33 cellular contexts compared by ENCODE assay signal in the genomic region with DNA sequence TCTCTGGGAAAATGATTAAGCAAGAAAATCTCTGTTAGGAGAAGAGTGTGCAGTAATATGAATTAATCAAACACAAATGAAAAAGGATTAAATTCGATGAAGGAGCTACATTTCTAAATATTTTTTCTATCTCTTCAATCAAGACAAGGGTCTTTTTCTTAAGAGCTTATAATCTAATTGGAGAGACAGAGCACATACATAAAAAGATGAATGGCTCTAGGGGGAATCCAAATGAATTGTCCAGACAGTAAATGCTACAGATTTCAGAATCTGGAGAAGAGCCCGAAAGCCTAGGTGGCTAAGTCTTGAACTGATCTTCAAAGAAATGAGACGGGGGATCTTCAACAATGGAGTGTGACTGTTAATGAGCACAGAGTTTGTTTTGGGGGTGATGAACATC.
DNase-seq lines count a peak whose midpoint lies in the region; ATAC-seq and TF ChIP-seq lines count a peak whose summit lies in the region.
"Had no signal": no experiment of that assay in that cellular context is flagged by ENCODE, and none has a peak within 500 bp of the region (broad histone marks: within the 10 kb centered on the region; RNA-seq: fewer than 3 reads in every experiment).

No MANE protein-coding gene starts in this region.

- RAD21 ChIA-PET in HCT116 (lab: Charles Lee; ENCODE audit: low non-redundant PET in 1 of 2, low total read pairs in 2 of 2, uncharacterized antibody in 2 of 2, unreplicated experiment in 2 of 2) = no interaction called here

- 40% methylated on average over 3 of the region's 3 CpGs for WGBS in SK-N-SH (ENCODE audit: low lambda C conversion rate)

- BruUV-seq in HCT116 (replicated peaks; lab: Mats Ljungman, UMichigan) = no TSS peak

- in situ Hi-C loops in GM13976 (cut with MboI; ENCODE audit: low sequenced_read_pairs, unreplicated experiment) = no loop called here

- H4K20me1 ChIP-seq in SK-N-SH (ENCODE audit: insufficient read depth) (no peaks in the 10 kb centered on the region), HCT116 (ENCODE audit: insufficient read depth) (no peaks in the 10 kb centered on the region)
- H4K20me1 ChIP-seq: BLaER1; BLaER1 treated with 17β-estradiol and CSF1 and Interleukin-3, amounts not matched to agents 10 nM and 100 nM had no signal

- no peak for TF ChIP-seq EP300 in SK-N-SH (IDR thresholded peaks at IDR 0.05; ENCODE audit: borderline replicate concordance in 1 of 2, low read depth in 1 of 2, low read length in 1 of 2)

- no peak overlapping the region for H3K27ac ChIP-seq in SK-N-SH (ENCODE audit: low read depth in 2 of 2, low read length in 1 of 2)
- H3K27ac ChIP-seq in HCT116 (ENCODE audit: low read depth, low read length) = no peak overlapping the region
- peak overlapping the region; percentile 32 for H3K27ac ChIP-seq in foreskin keratinocyte
- H3K27ac ChIP-seq: 22Rv1; A549; BLaER1; BLaER1 treated with 17β-estradiol and CSF1 and Interleukin-3, amounts not matched to agents 10 nM and 100 nM; C4-2B had no signal

- H3K9me2 ChIP-seq in SK-N-SH = no peaks in the 10 kb centered on the region
- no peaks in the 10 kb centered on the region; the same call in 1 of the 2 replicates for H3K9me2 ChIP-seq in HCT116 (ENCODE audit: insufficient read depth)

- H3F3A ChIP-seq in SK-N-SH (replicated peaks; ENCODE audit: insufficient read depth) = no peaks in the 10 kb centered on the region

- H3K9ac ChIP-seq in SK-N-SH (no peak overlapping the region), HCT116 (ENCODE audit: low read length) (no peak overlapping the region)
- H3K9ac ChIP-seq: BLaER1; BLaER1 treated with 17β-estradiol and CSF1 and Interleukin-3, amounts not matched to agents 10 nM and 100 nM had no signal

- no peak overlapping the region for H2AFZ ChIP-seq in SK-N-SH (ENCODE audit: low read depth)
- peak overlapping the region; percentile 51 for H2AFZ ChIP-seq in HCT116 (ENCODE audit: low read depth, low read length, poor library complexity, severe bottlenecking)

- TF ChIP-seq POLR2A in HCT116 (IDR thresholded peaks at IDR 0.05; ENCODE audit: borderline replicate concordance, extremely low read depth, insufficient read depth, insufficient read length) = no peak

- no peaks in the 10 kb centered on the region for H3K36me3 ChIP-seq in SK-N-SH (replicated peaks in 1 of 2; ENCODE audit: control insufficient read depth in 1 of 2, insufficient read depth in 2 of 2, low read length in 1 of 2)
- no peaks in the 10 kb centered on the region for H3K36me3 ChIP-seq in HCT116 (ENCODE audit: control insufficient read depth in 1 of 2, insufficient read depth in 2 of 2, low read length in 2 of 2)
- H3K36me3 ChIP-seq: BE2C; BLaER1; BLaER1 treated with 17β-estradiol and CSF1 and Interleukin-3, amounts not matched to agents 10 nM and 100 nM had no signal

- CTCF ChIA-PET in SK-N-SH (lab: Yijun Ruan, JAX) = no interaction called here
- CTCF ChIA-PET in HCT116 (lab: Charles Lee) = no interaction called here

- H3K4me2 ChIP-seq in SK-N-SH = no peak overlapping the region
- H3K4me2 ChIP-seq in HCT116 (ENCODE audit: low read length) = no peak overlapping the region
- H3K4me2 ChIP-seq: A549; BLaER1; BLaER1 treated with 17β-estradiol and CSF1 and Interleukin-3, amounts not matched to agents 10 nM and 100 nM had no signal

- TF ChIP-seq RAD21 in SK-N-SH (IDR thresholded peaks at IDR 0.05; ENCODE audit: low read length) (no peak), HCT116 (IDR thresholded peaks at IDR 0.05; ENCODE audit: low read depth) (no peak)

- H3K4me1 ChIP-seq in SK-N-SH (ENCODE audit: control insufficient read depth in 1 of 2, insufficient read depth in 2 of 2, low read depth in 1 of 2, low read length in 1 of 2) (no peaks in the 10 kb centered on the region; a peak in 1 of 4 replicates), HCT116 (ENCODE audit: control insufficient read depth in 1 of 2, insufficient read depth in 2 of 2, low read length in 2 of 2) (no peaks in the 10 kb centered on the region), foreskin keratinocyte (no peaks in the 10 kb centered on the region)
- H3K4me1 ChIP-seq: A549, BLaER1, Caco-2 had no signal

- no peak overlapping the region for H3K4me3 ChIP-seq in SK-N-SH (ENCODE audit: low read depth in 2 of 2, low read length in 1 of 2)
- H3K4me3 ChIP-seq in HCT116 (replicated peaks in 1 of 2; ENCODE audit: low read depth in 1 of 2, low read length in 2 of 2) = no peak overlapping the region
- H3K4me3 ChIP-seq: A549; BLaER1; BLaER1 treated with 17β-estradiol and CSF1 and Interleukin-3, amounts not matched to agents 10 nM and 100 nM had no signal

- H3K79me2 ChIP-seq in SK-N-SH (ENCODE audit: insufficient read depth) (no peaks in the 10 kb centered on the region), HCT116 (ENCODE audit: insufficient read depth, low read length) (no peaks in the 10 kb centered on the region)

- POLR2A ChIA-PET in SK-N-SH (lab: Yijun Ruan, JAX) (no interaction called here), HCT116 (lab: Charles Lee) (no interaction called here)

- no peak for DNase-seq in SK-N-SH
- no peak for DNase-seq in HCT116 (ENCODE audit: low read depth, low spot score)
- DNase-seq in SK-N-DZ (ENCODE audit: low spot score) = peak; percentile 68
- no peak for DNase-seq in foreskin keratinocyte
- DNase-seq in GM13976 (ENCODE audit: low spot score) = no peak
- DNase-seq in NCI-H510A treated with DMSO at 0.1 percent for 48 hours (lab: John Stamatoyannopoulos, UW) = no peak
- DNase-seq: 8988T; ACHN; AML-193; BE2C; C1 segment of cervical spinal cord; Caco-2; Calu3; CD4-positive, alpha-beta memory T cell; CD4-positive, alpha-beta T cell; CD4-positive, CD25-positive, alpha-beta regulatory T cell; CD8-positive, alpha-beta memory T cell; CD8-positive, alpha-beta T cell; COR-L47; DMS 273 treated with DMSO at 0.1 percent for 48 hours; DMS153; DMS53; DMS79; DMS79 treated with DMSO at 0.1 percent for 48 hours; DND-41; EL had no signal

- no peaks in the 10 kb centered on the region for H3K9me3 ChIP-seq in SK-N-SH
- H3K9me3 ChIP-seq in HCT116 (ENCODE audit: control insufficient read depth in 1 of 2, insufficient read depth in 1 of 2, low read depth in 1 of 2, low read length in 2 of 2) = no peaks in the 10 kb centered on the region
- H3K9me3 ChIP-seq: A549; BE2C; BLaER1; BLaER1 treated with 17β-estradiol and CSF1 and Interleukin-3, amounts not matched to agents 10 nM and 100 nM; Caco-2 had no signal

- H3K27me3 ChIP-seq in SK-N-SH (ENCODE audit: insufficient read depth) = no peaks in the 10 kb centered on the region
- H3K27me3 ChIP-seq in HCT116 (ENCODE audit: insufficient read depth, low read length) = no peaks in the 10 kb centered on the region
- peaks cover 28% of the 10 kb centered on the region for H3K27me3 ChIP-seq in foreskin keratinocyte
- H3K27me3 ChIP-seq: BE2C; BLaER1; BLaER1 treated with 17β-estradiol and CSF1 and Interleukin-3, amounts not matched to agents 10 nM and 100 nM had no signal

- intact Hi-C loops in HCT116 (cut with micrococcal nuclease) = no loop called here

- ATAC-seq in SK-N-SH treated with all-trans-retinoic acid at 6 μM for 48 hours (no peak), HCT116 (no peak), foreskin keratinocyte (no peak), HG03521 (IDR thresholded peaks at IDR 0.05; ENCODE audit: unreplicated experiment) (no peak)
- ATAC-seq: A549; CD8-positive, alpha-beta T cell had no signal

- TF ChIP-seq CTCF in SK-N-SH (IDR thresholded peaks at IDR 0.05) = no peak
- TF ChIP-seq CTCF in HCT116 (IDR thresholded peaks at IDR 0.05 in 2 of 3, conservative IDR thresholded peaks at IDR 0.05 in 1 of 3; ENCODE audit: borderline replicate concordance in 1 of 3, insufficient read depth in 1 of 3, low read depth in 2 of 3, low read length in 2 of 3) = no peak
- TF ChIP-seq CTCF in foreskin keratinocyte (conservative IDR thresholded peaks at IDR 0.05) = no peak
- no peak for TF ChIP-seq CTCF in GM13976 (IDR thresholded peaks at IDR 0.05; ENCODE audit: borderline replicate concordance, control extremely low read depth, extremely low read depth, insufficient read depth, missing control alignments)

TF ChIP-seq in SK-N-SH treated with all-trans-retinoic acid at 6 μM for 48 hours, 23 proteins besides CTCF, POLR2A, EP300 and RAD21:
- no peak for TF ChIP-seq RARB (CRISPR knock-in tag; IDR thresholded peaks at IDR 0.05)
- TF ChIP-seq ISL1 (CRISPR knock-in tag; IDR thresholded peaks at IDR 0.05) = peak; percentile 68
- no peak for TF ChIP-seq OSR1 (CRISPR knock-in tag; IDR thresholded peaks at IDR 0.05)

TF ChIP-seq in SK-N-SH, 30 proteins besides CTCF, POLR2A, EP300 and RAD21 (continues in another document):
- no peak for TF ChIP-seq SMC3 (IDR thresholded peaks at IDR 0.05; ENCODE audit: low read depth, low read length)
- TF ChIP-seq JUND (IDR thresholded peaks at IDR 0.05) = no peak
- no peak for TF ChIP-seq GABPA (IDR thresholded peaks at IDR 0.05; ENCODE audit: low read depth)
- TF ChIP-seq MAX (IDR thresholded peaks at IDR 0.05; ENCODE audit: low read depth) = no peak

TF ChIP-seq in HCT116, 20 proteins besides CTCF, POLR2A, EP300 and RAD21:
- TF ChIP-seq SRF (IDR thresholded peaks at IDR 0.05; ENCODE audit: low read depth) = no peak
- TF ChIP-seq, protein P1, sequence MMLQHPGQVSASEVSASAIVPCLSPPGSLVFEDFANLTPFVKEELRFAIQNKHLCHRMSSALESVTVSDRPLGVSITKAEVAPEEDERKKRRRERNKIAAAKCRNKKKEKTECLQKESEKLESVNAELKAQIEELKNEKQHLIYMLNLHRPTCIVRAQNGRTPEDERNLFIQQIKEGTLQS (IDR thresholded peaks at IDR 0.05) = no peak
- TF ChIP-seq YY1 (IDR thresholded peaks at IDR 0.05; ENCODE audit: extremely low read depth, insufficient replicate concordance, low read depth, low read length) = no peak
- TF ChIP-seq MAX (IDR thresholded peaks at IDR 0.05) = no peak
- no peak for TF ChIP-seq EZH2phosphoT487 (IDR thresholded peaks at IDR 0.05; ENCODE audit: borderline replicate concordance)
- no peak for TF ChIP-seq CEBPB (IDR thresholded peaks at IDR 0.05; ENCODE audit: low read depth)
- TF ChIP-seq JUND (IDR thresholded peaks at IDR 0.05) = no peak
- no peak for TF ChIP-seq FOSL1 (IDR thresholded peaks at IDR 0.05; ENCODE audit: low read depth)
